Comparison of ENCODE assay signal across 9 cellular contexts in genomic region chr19:46495789-46496099, GRCh38. TPM values are rescaled to one million over a fixed set of nuclear protein-coding genes. Genes with fewer than 3 reads are reported as not detected.
DNase-seq lines count a peak whose midpoint lies in the region; ATAC-seq and TF ChIP-seq lines count a peak whose summit lies in the region.
"Had no signal": no experiment of that assay in that cellular context is flagged by ENCODE, and none has a peak within 500 bp of the region (broad histone marks: within the 10 kb centered on the region; RNA-seq: fewer than 3 reads in every experiment).

PNMA8B (minus strand) TSS chr19:46495867; CDS start chr19:46495465, 402 bp downstream.

- H3K36me3 ChIP-seq in HEK293 (ENCODE audit: control insufficient read depth in 2 of 2, insufficient read depth in 1 of 2, low read length in 2 of 2) (no peaks in the 10 kb centered on the region), OCI-LY7 (ENCODE audit: insufficient read depth, low read length) (no peaks in the 10 kb centered on the region), left lung (no peaks in the 10 kb centered on the region), subcutaneous abdominal adipose tissue (ENCODE audit: control insufficient read depth in 5 of 5, insufficient read depth in 5 of 5, low read length in 5 of 5) (no peaks in the 10 kb centered on the region)

- peak within 1 kb of the TSS in 1 of 5 donors; percentile 48 for H3K9ac ChIP-seq in subcutaneous abdominal adipose tissue (ENCODE audit: low read length in 5 of 5)

- DNase-seq in OCI-LY7 (ENCODE audit: low spot score) (peak; percentile 87), left lung (peak; percentile 45 to 77), NCI-H226 (no peak), OCI-M2 (lab: John Stamatoyannopoulos, UW; ENCODE audit: unreplicated experiment) (no peak)

- no peaks in the 10 kb centered on the region for H3K9me3 ChIP-seq in HEK293 (ENCODE audit: control insufficient read depth, insufficient read depth, low read depth, low read length)
- no peaks in the 10 kb centered on the region for H3K9me3 ChIP-seq in OCI-LY7 (ENCODE audit: low read length)
- no peaks in the 10 kb centered on the region for H3K9me3 ChIP-seq in left lung
- H3K9me3 ChIP-seq in subcutaneous abdominal adipose tissue (ENCODE audit: control insufficient read depth in 5 of 5, low read length in 5 of 5): no peaks in the 10 kb centered on the region

- H3K79me2 ChIP-seq in OCI-LY7 (ENCODE audit: insufficient read depth, low read depth, low read length): no peaks in the 10 kb centered on the region

- BruUV-seq in OCI-LY7 (replicated peaks; lab: Mats Ljungman, UMichigan): no TSS peak

- intact Hi-C loops in OCI-LY7 (cut with micrococcal nuclease; ENCODE audit: unreplicated experiment) (no loop called here), left lung (cut with DNase I) (no loop called here)

- H3K4me3 ChIP-seq in HEK293 (ENCODE audit: low read depth, low read length) (peak within 1 kb of the TSS; percentile 30), OCI-LY7 (ENCODE audit: low read depth, low read length, poor library complexity, severe bottlenecking) (peak within 1 kb of the TSS; percentile 60), left lung (peak within 1 kb of the TSS; percentile 13 to 25), subcutaneous abdominal adipose tissue (ENCODE audit: low read depth in 1 of 5, low read length in 5 of 5) (peak within 1 kb of the TSS in 4 of 5 donors; percentile 27 to 65 (median 58))

- no peaks in the 10 kb centered on the region for H3K9me2 ChIP-seq in OCI-LY7 (ENCODE audit: insufficient read depth, low read length)

- H3K4me1 ChIP-seq in HEK293 (ENCODE audit: control insufficient read depth, insufficient read depth, low read length) (0 out of 2 replicates have a peak, but pooled peaks cover 3% of the 10 kb centered on the region), OCI-LY7 (ENCODE audit: insufficient read depth, low read length, poor library complexity, severe bottlenecking) (peaks cover 40% of the 10 kb centered on the region), left lung (peaks cover 3 to 25% of the 10 kb centered on the region in 2 donors), subcutaneous abdominal adipose tissue (ENCODE audit: control insufficient read depth in 5 of 5, insufficient read depth in 5 of 5, low read length in 5 of 5) (peaks cover 0 to 51% (median 39%) of the 10 kb centered on the region in 5 donors)

- H3K4me2 ChIP-seq in OCI-LY7 (ENCODE audit: low read length): peak within 1 kb of the TSS; percentile 75

- H3K27ac ChIP-seq in HEK293 (ENCODE audit: extremely low read depth, low read depth, low read length) (no peak within 1 kb of the TSS), OCI-LY7 (ENCODE audit: low read depth, low read length, poor library complexity, severe bottlenecking) (no peak within 1 kb of the TSS), cingulate gyrus (ENCODE audit: low read depth, low read length) (peak within 1 kb of the TSS; percentile 88), left lung (no peak within 1 kb of the TSS), subcutaneous abdominal adipose tissue (ENCODE audit: low read depth, low read length) (no peak within 1 kb of the TSS)

- POLR2A ChIA-PET in HEK293 (lab: Yijun Ruan, JAX): interaction anchor here (0.6 to 1.8 kb wide), 4 partner anchors 82 to 480 kb away, joined by 3 to 4 read pairs (median 3); partner anchors contain the start of gene CCDC8
- POLR2A ChIA-PET in OCI-LY7 (lab: Charles Lee): no interaction called here

- no peak for TF ChIP-seq CTCF in HEK293 (tag by site-specific recombination; IDR thresholded peaks at IDR 0.05)
- TF ChIP-seq CTCF in OCI-LY7 (conservative IDR thresholded peaks at IDR 0.05; ENCODE audit: low read length): no peak
- no peak for TF ChIP-seq CTCF in left lung (IDR thresholded peaks at IDR 0.05)

- H3K27me3 ChIP-seq in left lung (peaks cover 9 to 62% of the 10 kb centered on the region in 2 donors), subcutaneous abdominal adipose tissue (ENCODE audit: control insufficient read depth in 5 of 5, insufficient read depth in 4 of 5, low read length in 5 of 5) (peaks cover 0 to 5% (median 0%) of the 10 kb centered on the region in 5 donors)

- H4K20me1 ChIP-seq in OCI-LY7 (ENCODE audit: insufficient read depth, low read length): no peaks in the 10 kb centered on the region

- CTCF ChIA-PET in HEK293 (lab: Yijun Ruan, JAX): interaction anchor here (0.6 to 2.4 kb wide), 3 partner anchors 14 to 18 kb away, joined by 3 to 11 read pairs (median 3); no protein-coding TSS in a partner anchor
- CTCF ChIA-PET in OCI-LY7 (lab: Charles Lee; ENCODE audit: unreplicated experiment): no interaction called here

- peak within 1 kb of the TSS; percentile 39; the same call in 1 of the 2 replicates for H2AFZ ChIP-seq in OCI-LY7 (ENCODE audit: low read length)

- ATAC-seq in left lung: peak; percentile 63
- ATAC-seq in HG03280 (IDR thresholded peaks at IDR 0.05; ENCODE audit: unreplicated experiment): no peak

TF ChIP-seq in HEK293, 187 proteins besides CTCF, POLR2A, EP300 and RAD21 (continues in another document):
- TF ChIP-seq TRIM28 (IDR thresholded peaks at IDR 0.05; ENCODE audit: borderline replicate concordance, low read length): no peak
- no peak for TF ChIP-seq GLI2 (tag by site-specific recombination; IDR thresholded peaks at IDR 0.05; ENCODE audit: borderline replicate concordance, low read depth)
- TF ChIP-seq ZNF621 (tag by site-specific recombination; IDR thresholded peaks at IDR 0.05): no peak
- TF ChIP-seq ZNF140 (tag by site-specific recombination; IDR thresholded peaks at IDR 0.05): no peak
- TF ChIP-seq PRDM6 (tag by site-specific recombination; IDR thresholded peaks at IDR 0.05): no peak
- TF ChIP-seq, protein P1, sequence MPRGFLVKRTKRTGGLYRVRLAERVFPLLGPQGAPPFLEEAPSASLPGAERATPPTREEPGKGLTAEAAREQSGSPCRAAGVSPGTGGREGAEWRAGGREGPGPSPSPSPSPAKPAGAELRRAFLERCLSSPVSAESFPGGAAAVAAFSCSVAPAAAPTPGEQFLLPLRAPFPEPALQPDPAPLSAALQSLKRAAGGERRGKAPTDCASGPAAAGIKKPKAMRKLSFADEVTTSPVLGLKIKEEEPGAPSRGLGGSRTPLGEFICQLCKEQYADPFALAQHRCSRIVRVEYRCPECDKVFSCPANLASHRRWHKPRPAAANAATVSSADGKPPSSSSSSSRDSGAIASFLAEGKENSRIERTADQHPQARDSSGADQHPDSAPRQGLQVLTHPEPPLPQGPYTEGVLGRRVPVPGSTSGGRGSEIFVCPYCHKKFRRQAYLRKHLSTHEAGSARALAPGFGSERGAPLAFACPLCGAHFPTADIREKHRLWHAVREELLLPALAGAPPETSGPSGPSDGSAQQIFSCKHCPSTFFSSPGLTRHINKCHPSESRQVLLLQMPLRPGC (tag by site-specific recombination; IDR thresholded peaks at IDR 0.05): no peak
- no peak for TF ChIP-seq ZFP69B (tag by site-specific recombination; IDR thresholded peaks at IDR 0.05)
- no peak for TF ChIP-seq ZNF830 (tag by site-specific recombination; IDR thresholded peaks at IDR 0.05; ENCODE audit: low read depth)
- TF ChIP-seq ZNF350 (tag by site-specific recombination; IDR thresholded peaks at IDR 0.05): no peak
- TF ChIP-seq ZNF433 (tag by site-specific recombination; IDR thresholded peaks at IDR 0.05; ENCODE audit: low read depth): no peak
- TF ChIP-seq ZNF791 (tag by site-specific recombination; IDR thresholded peaks at IDR 0.05): no peak
- no peak for TF ChIP-seq ZNF529 (tag by site-specific recombination; IDR thresholded peaks at IDR 0.05; ENCODE audit: insufficient replicate concordance)
- TF ChIP-seq ZNF701 (tag by site-specific recombination; IDR thresholded peaks at IDR 0.05): no peak
- TF ChIP-seq, protein P2, sequence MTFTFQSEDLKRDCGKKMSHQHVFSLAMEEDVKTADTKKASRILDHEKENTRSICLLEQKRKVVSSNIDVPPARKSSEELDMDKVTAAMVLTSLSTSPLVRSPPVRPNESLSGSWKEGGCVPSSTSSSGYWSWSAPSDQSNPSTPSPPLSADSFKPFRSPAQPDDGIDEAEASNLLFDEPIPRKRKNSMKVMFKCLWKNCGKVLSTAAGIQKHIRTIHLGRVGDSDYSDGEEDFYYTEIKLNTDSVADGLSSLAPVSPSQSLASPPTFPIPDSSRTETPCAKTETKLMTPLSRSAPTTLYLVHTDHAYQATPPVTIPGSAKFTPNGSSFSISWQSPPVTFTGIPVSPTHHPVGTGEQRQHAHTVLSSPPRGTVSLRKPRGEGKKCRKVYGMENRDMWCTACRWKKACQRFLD (tag by site-specific recombination; IDR thresholded peaks at IDR 0.05): no peak
- no peak for TF ChIP-seq ATF2 (tag by site-specific recombination; IDR thresholded peaks at IDR 0.05; ENCODE audit: low read depth)

RNA-seq across cellular contexts. Expression of gene PNMA8B, which starts in this region (rescaled TPM):
- 1.9 and 2.0 TPM in 2 replicates for total RNA-seq in OCI-LY7 (2014; rRNA removed; shearing (Covaris generic))
- total RNA-seq in OCI-LY7 (2022) (0.33 and 0.40 TPM in 2 replicates), left lung (1 to 10 TPM; 1.4 to 2.1 TPM)
- total RNA-seq: HT1080 had no signal

Comparison
In these comparisons a context has a peak if more than half of its experiments do, and no peak if none do; other contexts are left out.
1. DNase-seq: peak in OCI-LY7 (single experiment) and left lung (2 of 2); none in NCI-H226 (single experiment) and OCI-M2 (single experiment).
2. Peak in every context shown above with its lines, with median percentiles within 50 percentile points of each other: H3K4me3 ChIP-seq.